In the genomic region with DNA sequence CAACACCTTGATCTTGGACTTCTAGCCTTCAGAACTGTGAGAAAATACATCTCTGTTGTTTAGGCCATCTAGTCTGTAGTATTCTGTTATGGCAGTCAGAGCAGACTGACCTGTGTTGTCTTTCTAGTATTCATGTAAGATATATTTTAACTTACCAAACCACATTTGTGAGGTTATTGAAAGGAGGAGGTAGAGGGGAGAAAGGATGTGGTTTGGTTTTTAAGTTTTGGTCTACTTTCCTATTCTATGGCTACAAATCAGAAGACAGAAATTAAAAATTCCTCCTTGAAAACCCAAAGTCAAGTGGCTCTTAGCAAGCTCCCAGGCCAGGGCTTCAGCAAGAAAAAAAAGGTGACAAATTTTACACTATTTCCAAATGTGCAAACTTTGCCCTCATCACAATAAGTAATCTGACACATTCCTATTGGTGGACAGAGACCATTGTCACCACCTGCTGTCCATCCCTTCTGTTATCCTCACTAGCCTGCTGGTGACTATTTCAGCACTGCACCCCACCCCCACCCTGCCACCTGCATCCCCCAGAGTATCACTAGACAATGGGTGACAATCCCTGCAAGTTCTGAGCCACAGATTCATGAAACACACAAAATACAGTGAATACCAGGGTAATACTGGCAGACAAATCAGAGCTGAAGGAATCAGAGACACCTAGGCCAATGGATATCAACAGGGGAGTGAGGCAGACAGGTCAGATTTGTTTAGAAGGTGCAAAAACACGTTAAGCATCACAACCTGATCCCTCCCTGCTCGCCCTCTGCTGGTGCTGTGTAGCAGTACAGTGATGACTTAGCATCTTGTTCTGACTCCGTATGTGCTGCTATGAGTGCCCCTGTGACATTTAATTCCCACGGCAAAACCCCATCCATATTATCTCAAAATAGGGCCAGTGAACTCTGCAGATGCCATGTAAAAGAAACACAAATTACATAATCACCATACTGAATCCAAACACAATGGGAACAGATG, we compare ENCODE assay signal across 8 cellular contexts.
A peak's percentile ranks its signal among the peaks of the same experiment; 100 is the strongest.
DNase-seq lines count a peak whose midpoint lies in the region; ATAC-seq, FAIRE-seq and TF ChIP-seq lines count a peak whose summit lies in the region.

No MANE protein-coding gene starts in this region.

- H2AFZ ChIP-seq in Karpas-422 (ENCODE audit: low read length) (no peak overlapping the region), endothelial cell of umbilical vein (ENCODE audit: low read depth, low read length) (no peak overlapping the region)

- no peak for TF ChIP-seq POLR2A in endothelial cell of umbilical vein (IDR thresholded peaks at IDR 0.05; ENCODE audit: low read depth, low read length)

- FAIRE-seq in endothelial cell of umbilical vein (lab: Jason Lieb, UNC) = peak; percentile 67

- intact Hi-C loops in endothelial cell of umbilical vein (cut with micrococcal nuclease) = no loop called here
- intact Hi-C loops in psoas muscle (cut with DNase I) = no loop called here

- POLR2A ChIA-PET in activated CD4-positive, alpha-beta T cell treated with anti-CD3 and anti-CD28 coated beads, Interleukin-2, amount 10 ng/mL, durations not matched to agents 7 days and 5 days (lab: Charles Lee) = no interaction called here
- POLR2A ChIA-PET in endothelial cell of umbilical vein (lab: Charles Lee) = no interaction called here

- H3K27ac ChIP-seq in Karpas-422 (ENCODE audit: low read length) = no peak overlapping the region
- H3K27ac ChIP-seq in endothelial cell of umbilical vein (ENCODE audit: insufficient read depth, low read depth, low read length) = no peak overlapping the region
- H3K27ac ChIP-seq in psoas muscle = no peak overlapping the region

- peaks cover 14% of the 10 kb centered on the region for H3K9me3 Mint-ChIP-seq in activated CD4-positive, alpha-beta T cell treated with anti-CD3 and anti-CD28 coated beads, Interleukin-2, amount 10 ng/mL, durations not matched to agents 7 days and 5 days

- TF ChIP-seq CTCF in GM12874 (IDR thresholded peaks at IDR 0.05; ENCODE audit: insufficient read depth, low read depth, low read length) = peak; percentile 67
- TF ChIP-seq CTCF in endothelial cell of umbilical vein (IDR thresholded peaks at IDR 0.05; ENCODE audit: extremely low read depth in 1 of 2, insufficient read depth in 1 of 2, low read depth in 1 of 2, low read length in 2 of 2) = peak; percentile 41 to 54
- TF ChIP-seq CTCF in psoas muscle (IDR thresholded peaks at IDR 0.05) = peak; percentile 17

- H3K4me1 Mint-ChIP-seq in activated CD4-positive, alpha-beta T cell treated with anti-CD3 and anti-CD28 coated beads, Interleukin-2, amount 10 ng/mL, durations not matched to agents 7 days and 5 days = peaks cover 46% of the 10 kb centered on the region

- H3K36me3 Mint-ChIP-seq in activated CD4-positive, alpha-beta T cell treated with anti-CD3 and anti-CD28 coated beads, Interleukin-2, amount 10 ng/mL, durations not matched to agents 7 days and 5 days (ENCODE audit: low read depth) = peaks cover 88% of the 10 kb centered on the region

- H3K4me3 Mint-ChIP-seq in activated CD4-positive, alpha-beta T cell treated with anti-CD3 and anti-CD28 coated beads, Interleukin-2, amount 10 ng/mL, durations not matched to agents 7 days and 5 days = no peak overlapping the region

- H3K9me2 ChIP-seq in Karpas-422 (replicated peaks; ENCODE audit: insufficient read depth, low read length) = no peaks in the 10 kb centered on the region

- H3K9me3 ChIP-seq in Karpas-422 (ENCODE audit: low read length) (no peaks in the 10 kb centered on the region), endothelial cell of umbilical vein (replicated peaks; ENCODE audit: control insufficient read depth, insufficient read depth, low read length) (no peaks in the 10 kb centered on the region), psoas muscle (no peaks in the 10 kb centered on the region)

- no peaks in the 10 kb centered on the region for H3K27me3 Mint-ChIP-seq in activated CD4-positive, alpha-beta T cell treated with anti-CD3 and anti-CD28 coated beads, Interleukin-2, amount 10 ng/mL, durations not matched to agents 7 days and 5 days

- H3K79me2 ChIP-seq in Karpas-422 (ENCODE audit: low read length) = 0 out of 2 replicates have a peak, but pooled peaks cover 1% of the 10 kb centered on the region
- no peaks in the 10 kb centered on the region for H3K79me2 ChIP-seq in endothelial cell of umbilical vein (ENCODE audit: control insufficient read depth, insufficient read depth, low read length)

- no TSS peak for BruUV-seq in endothelial cell of umbilical vein (replicated peaks; lab: Mats Ljungman, UMichigan)

- dilution Hi-C loops in endothelial cell of umbilical vein (cut with MboI; ENCODE audit: extremely low pct_ligation_motif_present, low sequenced_read_pairs) = no loop called here

- CTCF ChIA-PET in activated CD4-positive, alpha-beta T cell treated with anti-CD3 and anti-CD28 coated beads, Interleukin-2, amount 10 ng/mL, durations not matched to agents 7 days and 5 days (lab: Charles Lee) = interaction anchor here (1.0 kb wide), 1 partner anchor 116 kb away, joined by 3 read pairs; no protein-coding TSS in a partner anchor
- CTCF ChIA-PET in endothelial cell of umbilical vein (lab: Charles Lee) = interaction anchor here (1.5 to 2.5 kb wide), 2 partner anchors 25 to 115 kb away, joined by 3 to 11 read pairs; no protein-coding TSS in a partner anchor

- peak overlapping the region; percentile 63 for H3K27ac Mint-ChIP-seq in activated CD4-positive, alpha-beta T cell treated with anti-CD3 and anti-CD28 coated beads, Interleukin-2, amount 10 ng/mL, durations not matched to agents 7 days and 5 days

- no peaks in the 10 kb centered on the region for H3K9me1 ChIP-seq in endothelial cell of umbilical vein (replicated peaks; ENCODE audit: control insufficient read depth, extremely low read depth, insufficient read depth, low read length)

- no peak overlapping the region for H3K9ac ChIP-seq in Karpas-422 (ENCODE audit: low read length)
- H3K9ac ChIP-seq in endothelial cell of umbilical vein (replicated peaks; ENCODE audit: extremely low read depth, insufficient read depth, low read length) = no peak overlapping the region

- H3K4me1 ChIP-seq in Karpas-422 (ENCODE audit: low read length) (no peaks in the 10 kb centered on the region), endothelial cell of umbilical vein (ENCODE audit: control insufficient read depth, extremely low read depth, insufficient read depth, low read length) (no peaks in the 10 kb centered on the region), psoas muscle (no peaks in the 10 kb centered on the region)

- H4K20me1 ChIP-seq in Karpas-422 (ENCODE audit: insufficient read depth, low read depth, low read length) = no peaks in the 10 kb centered on the region
- no peaks in the 10 kb centered on the region for H4K20me1 ChIP-seq in endothelial cell of umbilical vein (replicated peaks; ENCODE audit: control insufficient read depth, extremely low read depth, insufficient read depth, low read length)

- no peak overlapping the region for H3K4me2 ChIP-seq in Karpas-422 (ENCODE audit: low read depth, low read length, poor library complexity, severe bottlenecking)
- no peak overlapping the region for H3K4me2 ChIP-seq in endothelial cell of umbilical vein (ENCODE audit: insufficient read depth, low read length)

- H3K27me3 ChIP-seq in Karpas-422 (ENCODE audit: low read length) = no peaks in the 10 kb centered on the region
- no peaks in the 10 kb centered on the region for H3K27me3 ChIP-seq in endothelial cell of umbilical vein (ENCODE audit: control insufficient read depth in 2 of 2, insufficient read depth in 2 of 2, low read length in 2 of 2)
- no peaks in the 10 kb centered on the region for H3K27me3 ChIP-seq in psoas muscle (ENCODE audit: insufficient read depth in 3 of 3, low read length in 2 of 3)

- 53 to 61% (median 59%) methylated on average over 4 of the region's 4 CpGs for WGBS in psoas muscle, 3 donors

- H3K36me3 ChIP-seq in Karpas-422 (ENCODE audit: insufficient read depth, low read length) (peaks cover 85% of the 10 kb centered on the region), endothelial cell of umbilical vein (ENCODE audit: control insufficient read depth in 2 of 2, extremely low read depth in 1 of 2, insufficient read depth in 2 of 2, low read length in 2 of 2) (no peaks in the 10 kb centered on the region), psoas muscle (ENCODE audit: insufficient read depth in 1 of 2, low read depth in 1 of 2) (no peaks in the 10 kb centered on the region)

- no peak overlapping the region for H3K4me3 ChIP-seq in Karpas-422 (ENCODE audit: low read length)
- no peak overlapping the region for H3K4me3 ChIP-seq in endothelial cell of umbilical vein (replicated peaks in 1 of 3; ENCODE audit: insufficient read depth in 1 of 3, low read depth in 1 of 3, low read length in 3 of 3)
- no peak overlapping the region for H3K4me3 ChIP-seq in psoas muscle

- DNase-seq in Karpas-422 (peak; percentile 60), endothelial cell of umbilical vein (ENCODE audit: low read depth, low spot score) (peak; percentile 19), psoas muscle (no peak), GF-D8 (lab: John Stamatoyannopoulos, UW) (no peak), NCI-H2029 (lab: John Stamatoyannopoulos, UW) (no peak)
- DNase-seq in activated CD4-positive, alpha-beta T cell treated with anti-CD3 and anti-CD28 coated beads, Interleukin-2, amount 10 ng/mL, durations not matched to agents 7 days and 5 days = peak; percentile 60

- peak; percentile 82 for ATAC-seq in GM21723 (IDR thresholded peaks at IDR 0.05; ENCODE audit: unreplicated experiment)
- no peak for ATAC-seq in psoas muscle

TF ChIP-seq in endothelial cell of umbilical vein, 7 proteins besides CTCF, POLR2A, EP300 and RAD21:
- TF ChIP-seq, protein P1, sequence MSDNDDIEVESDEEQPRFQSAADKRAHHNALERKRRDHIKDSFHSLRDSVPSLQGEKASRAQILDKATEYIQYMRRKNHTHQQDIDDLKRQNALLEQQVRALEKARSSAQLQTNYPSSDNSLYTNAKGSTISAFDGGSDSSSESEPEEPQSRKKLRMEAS (IDR thresholded peaks at IDR 0.05; ENCODE audit: insufficient read depth, insufficient read length) = no peak
- no peak for TF ChIP-seq FOS (IDR thresholded peaks at IDR 0.05; ENCODE audit: borderline replicate concordance, insufficient read depth, low read length)
- TF ChIP-seq EZH2 (IDR thresholded peaks at IDR 0.05; ENCODE audit: borderline replicate concordance, low read depth, low read length, severe bottlenecking) = no peak
- TF ChIP-seq GATA2 (IDR thresholded peaks at IDR 0.05; ENCODE audit: insufficient read depth, insufficient read length, low read depth, low read length) = no peak
- TF ChIP-seq POLR2AphosphoS5 (IDR thresholded peaks at IDR 0.05; ENCODE audit: insufficient read depth, low read depth, low read length) = no peak
- no peak for TF ChIP-seq JUN (IDR thresholded peaks at IDR 0.05; ENCODE audit: borderline replicate concordance, insufficient read depth, insufficient read length, low read depth)
- TF ChIP-seq MYC (IDR thresholded peaks at IDR 0.05; ENCODE audit: low read depth, low read length) = no peak

Comparison
In these comparisons a context has a peak if more than half of its experiments do, and no peak if none do; other contexts are left out.
1. CTCF ChIP-seq: peak in every context shown above with its lines; median percentile 67 in GM12874; 48 in endothelial cell of umbilical vein; 17 in psoas muscle.
2. DNase-seq: peak in Karpas-422 (single experiment), activated CD4-positive, alpha-beta T cell treated with anti-CD3 and anti-CD28 coated beads, Interleukin-2, amount 10 ng/mL, durations not matched to agents 7 days and 5 days (single experiment) and endothelial cell of umbilical vein (single experiment); none in psoas muscle (0 of 2), GF-D8 (single experiment) and NCI-H2029 (single experiment).